15 cellular contexts compared by ENCODE assay signal in genomic region chr2:217705461-217705860, GRCh38.
DNase-seq lines count a peak whose midpoint lies in the region; ATAC-seq, FAIRE-seq and TF ChIP-seq lines count a peak whose summit lies in the region.
"Had no signal": no experiment of that assay in that cellular context is flagged by ENCODE, and none has a peak within 500 bp of the region (broad histone marks: within the 10 kb centered on the region; RNA-seq: fewer than 3 reads in every experiment).

No MANE protein-coding gene starts in this region.

- no peak overlapping the region for H3K9ac ChIP-seq in astrocyte (ENCODE audit: low read length)
- H3K9ac ChIP-seq: BLaER1 had no signal

- no peak for TF ChIP-seq CTCF in astrocyte (IDR thresholded peaks at IDR 0.05; ENCODE audit: insufficient read depth, low read depth, low read length)
- no peak for TF ChIP-seq CTCF in vagina (IDR thresholded peaks at IDR 0.05)

- no peaks in the 10 kb centered on the region for H3K9me3 ChIP-seq in astrocyte (ENCODE audit: insufficient read depth, low read depth, low read length)
- no peaks in the 10 kb centered on the region for H3K9me3 ChIP-seq in vagina
- H3K9me3 ChIP-seq: BLaER1, Caco-2 had no signal

- no peaks in the 10 kb centered on the region for H3K9me3 Mint-ChIP-seq in astrocyte (ENCODE audit: unreplicated experiment)
- H3K9me3 Mint-ChIP-seq: CD8-positive, alpha-beta memory T cell; H9; IgD-negative memory B cell had no signal

- peaks cover 2% of the 10 kb centered on the region for H3K27me3 Mint-ChIP-seq in astrocyte (ENCODE audit: low read depth, unreplicated experiment)

- H3K4me3 ChIP-seq in astrocyte (ENCODE audit: insufficient read depth, low read depth, low read length) = no peak overlapping the region
- H3K4me3 ChIP-seq in vagina = no peak overlapping the region
- H3K4me3 ChIP-seq: BLaER1 had no signal

- TF ChIP-seq POLR2A in vagina (IDR thresholded peaks at IDR 0.05) = no peak

- peaks cover 23% of the 10 kb centered on the region for H3K4me1 Mint-ChIP-seq in astrocyte (ENCODE audit: low read depth, unreplicated experiment)
- H3K4me1 Mint-ChIP-seq: CD8-positive, alpha-beta memory T cell had no signal

- DNase-seq in HT1080 (ENCODE audit: low read depth) (peak; percentile 42), astrocyte (ENCODE audit: low read depth) (no peak), kidney tubule cell (ENCODE audit: low spot score) (peak; percentile 62), vagina (ENCODE audit: extremely low spot score in 2 of 2) (no peak), DMS53 (lab: John Stamatoyannopoulos, UW) (no peak), activated gamma-delta T cell (lab: John Stamatoyannopoulos, UW) (no peak)
- DNase-seq: 8988T; AML-193; Caco-2; CD8-positive, alpha-beta memory T cell; GOT3; H9 had no signal

- H3K27me3 ChIP-seq in astrocyte (ENCODE audit: insufficient read depth, low read length) = no peaks in the 10 kb centered on the region
- no peaks in the 10 kb centered on the region for H3K27me3 ChIP-seq in vagina
- H3K27me3 ChIP-seq: BLaER1 had no signal

- intact Hi-C loops in vagina (cut with DNase I) = no loop called here

- no peaks in the 10 kb centered on the region for H3K36me3 ChIP-seq in astrocyte (ENCODE audit: insufficient read depth, low read length)
- no peaks in the 10 kb centered on the region for H3K36me3 ChIP-seq in vagina
- H3K36me3 ChIP-seq: BLaER1 had no signal

- FAIRE-seq in astrocyte (lab: Jason Lieb, UNC) = no peak

- no peak overlapping the region for H2AFZ ChIP-seq in astrocyte (ENCODE audit: low read depth, low read length)

- no peak for ATAC-seq in GM19397 (IDR thresholded peaks at IDR 0.05; ENCODE audit: unreplicated experiment)

- H3K4me1 ChIP-seq in astrocyte (ENCODE audit: insufficient read depth, low read length) = peaks cover 16% of the 10 kb centered on the region
- peaks cover 55% of the 10 kb centered on the region for H3K4me1 ChIP-seq in vagina
- H3K4me1 ChIP-seq: BLaER1, Caco-2 had no signal

- H3K79me2 ChIP-seq in astrocyte (ENCODE audit: insufficient read depth, low read length) = no peaks in the 10 kb centered on the region

- no peak overlapping the region for H3K27ac ChIP-seq in astrocyte (ENCODE audit: low read depth, low read length)
- H3K27ac ChIP-seq in vagina = peak overlapping the region; percentile 67
- H3K27ac ChIP-seq: BLaER1 had no signal

- H4K20me1 ChIP-seq in astrocyte (ENCODE audit: insufficient read depth, low read length) = no peaks in the 10 kb centered on the region

- peak overlapping the region; percentile 79 for H3K27ac Mint-ChIP-seq in astrocyte (ENCODE audit: unreplicated experiment)
- H3K27ac Mint-ChIP-seq: CD8-positive, alpha-beta memory T cell; IgD-negative memory B cell had no signal

- no peak overlapping the region for H3K4me3 Mint-ChIP-seq in astrocyte (ENCODE audit: unreplicated experiment)
- H3K4me3 Mint-ChIP-seq: CD8-positive, alpha-beta memory T cell; H9; IgD-negative memory B cell had no signal

- H3K36me3 Mint-ChIP-seq in astrocyte (ENCODE audit: low read depth, unreplicated experiment) = peaks cover 24% of the 10 kb centered on the region
- H3K36me3 Mint-ChIP-seq: CD8-positive, alpha-beta memory T cell; IgD-negative memory B cell had no signal

- no peak overlapping the region for H3K4me2 ChIP-seq in astrocyte (ENCODE audit: low read length)
- H3K4me2 ChIP-seq: BLaER1 had no signal

Comparison
In these comparisons a context has a peak if more than half of its experiments do, and no peak if none do; other contexts are left out.
1. DNase-seq: peak in HT1080 (single experiment) and kidney tubule cell (single experiment); none in astrocyte (single experiment), vagina (0 of 2), DMS53 (single experiment) and activated gamma-delta T cell (single experiment).